Comparison of ENCODE assay signal across 8 cellular contexts in genomic region chr16:84718-85452, GRCh38. TPM values are rescaled to one million over a fixed set of nuclear protein-coding genes. Genes with fewer than 3 reads are reported as not detected.
DNase-seq lines count a peak whose midpoint lies in the region; ATAC-seq, FAIRE-seq and TF ChIP-seq lines count a peak whose summit lies in the region.

No MANE protein-coding gene starts in this region.

- TF ChIP-seq CTCF in OCI-LY1 (IDR thresholded peaks at IDR 0.05; ENCODE audit: low read length): no peak

- intact Hi-C loops in Right ventricle myocardium inferior (cut with DNase I): no loop called here

- no peaks in the 10 kb centered on the region for H4K20me1 ChIP-seq in OCI-LY1 (ENCODE audit: insufficient read depth, low read length)

- H3F3A ChIP-seq in OCI-LY1 (ENCODE audit: insufficient read depth, low read length): no peaks in the 10 kb centered on the region

- no peaks in the 10 kb centered on the region for H3K27me3 ChIP-seq in OCI-LY1 (ENCODE audit: insufficient read depth, low read length)

- no peaks in the 10 kb centered on the region for H3K79me2 ChIP-seq in OCI-LY1 (ENCODE audit: insufficient read depth, low read length)

- H2AFZ ChIP-seq in OCI-LY1 (ENCODE audit: low read length): no peak overlapping the region

- no peak overlapping the region for H3K4me2 ChIP-seq in OCI-LY1 (ENCODE audit: low read length)

- peak; percentile 71 for DNase-seq in GM12891 (ENCODE audit: insufficient read length, low spot score)
- peak; percentile 61 for DNase-seq in activated naive CD4-positive, alpha-beta T cell treated with anti-CD3 and anti-CD28 coated beads, Interleukin-2, amount 50 U/mL, for 16 hours
- DNase-seq in Right ventricle myocardium inferior (ENCODE audit: missing footprints): no peak
- DNase-seq in stimulated activated CD4-positive, alpha-beta T cell treated with anti-CD3 and anti-CD28 coated beads, Interleukin-12 subunit alpha, Interleukin-12 subunit beta, amount 100 ng/mL, for 48 hours (ENCODE audit: low read depth in 2 of 3, low spot score in 1 of 3): peak; percentile 39 to 53 (median 50)
- DNase-seq in NCI-H2227 treated with DMSO at 0.1 percent for 48 hours (lab: John Stamatoyannopoulos, UW): no peak
- DNase-seq in globus pallidus (ENCODE audit: low spot score): no peak

- peaks cover 45% of the 10 kb centered on the region for H3K36me3 ChIP-seq in OCI-LY1 (ENCODE audit: insufficient read depth, low read length)

- H3K4me3 ChIP-seq in OCI-LY1 (ENCODE audit: low read depth, low read length, poor library complexity, severe bottlenecking): no peak overlapping the region

- H3K27ac ChIP-seq in OCI-LY1 (ENCODE audit: low read depth, low read length, poor library complexity, severe bottlenecking): peak overlapping the region; percentile 59

- no peak for TF ChIP-seq POLR2A in GM12891 (IDR thresholded peaks at IDR 0.05; ENCODE audit: low read depth, low read length)

- peak; percentile 97 for FAIRE-seq in GM12891 (lab: Jason Lieb, UNC)

- ATAC-seq in HG02981 (IDR thresholded peaks at IDR 0.05; ENCODE audit: unreplicated experiment) (peak; percentile 58), Right ventricle myocardium inferior (peak; percentile 72)

- no peaks in the 10 kb centered on the region for H3K9me3 ChIP-seq in OCI-LY1 (ENCODE audit: low read length)

- H3K9me2 ChIP-seq in OCI-LY1 (ENCODE audit: low read depth, low read length): no peaks in the 10 kb centered on the region

- peaks cover 14% of the 10 kb centered on the region for H3K4me1 ChIP-seq in OCI-LY1 (ENCODE audit: insufficient read depth, low read length, severe bottlenecking)

- no peak overlapping the region for H3K9ac ChIP-seq in OCI-LY1 (ENCODE audit: low read length)

TF ChIP-seq in GM12891, 5 proteins besides CTCF, POLR2A, EP300 and RAD21:
- TF ChIP-seq PAX5 (IDR thresholded peaks at IDR 0.05; ENCODE audit: insufficient read depth, low read length, severe bottlenecking) (no peak), TAF1 (IDR thresholded peaks at IDR 0.05; ENCODE audit: low read depth, low read length) (0 out of 2 replicates have a peak, but pooled peaks have one; percentile 12), SPI1 (IDR thresholded peaks at IDR 0.05; ENCODE audit: low read depth, low read length) (peak; percentile 89)
TF ChIP-seq in GM12891: peak in this region for 2.

RNA-seq across cellular contexts. Expression of gene MPG, which starts 6.9 kb away (rescaled TPM):
- polyA plus RNA-seq in GM12891 (2012; ENCODE audit: low read depth, missing spikeins): 59.5 TPM
- 37.2 TPM for total RNA-seq in Right ventricle myocardium inferior

RNA-seq across cellular contexts. Expression of gene RHBDF1, which starts 12.5 kb away (rescaled TPM):
- polyA plus RNA-seq in GM12891 (2012; ENCODE audit: low read depth, missing spikeins): 3.3 TPM
- 24.5 TPM for total RNA-seq in Right ventricle myocardium inferior

RNA-seq across cellular contexts. Expression of gene SNRNP25, which starts 31.3 kb away (rescaled TPM):
- 60.0 TPM for polyA plus RNA-seq in GM12891 (2012; ENCODE audit: low read depth, missing spikeins)
- 80.7 TPM for total RNA-seq in Right ventricle myocardium inferior

RNA-seq across cellular contexts. Expression of gene POLR3K, which starts 31.5 kb away (rescaled TPM):
- 36.8 TPM for polyA plus RNA-seq in GM12891 (2012; ENCODE audit: low read depth, missing spikeins)
- 11.3 TPM for total RNA-seq in Right ventricle myocardium inferior

RNA-seq across cellular contexts. Expression of gene NPRL3, which starts 53.6 kb away (rescaled TPM):
- polyA plus RNA-seq in GM12891 (2012; ENCODE audit: low read depth, missing spikeins): 19.1 TPM
- total RNA-seq in Right ventricle myocardium inferior: 18.5 TPM

Comparison
In these comparisons a context has a peak if more than half of its experiments do, and no peak if none do; other contexts are left out.
1. DNase-seq: peak in GM12891 (single experiment), activated naive CD4-positive, alpha-beta T cell treated with anti-CD3 and anti-CD28 coated beads, Interleukin-2, amount 50 U/mL, for 16 hours (single experiment) and stimulated activated CD4-positive, alpha-beta T cell treated with anti-CD3 and anti-CD28 coated beads, Interleukin-12 subunit alpha, Interleukin-12 subunit beta, amount 100 ng/mL, for 48 hours (3 of 3); none in Right ventricle myocardium inferior (single experiment), NCI-H2227 treated with DMSO at 0.1 percent for 48 hours (single experiment) and globus pallidus (single experiment).